8 cellular contexts compared by ENCODE assay signal in genomic region chr5:87121315-87122170, GRCh38.
DNase-seq lines count a peak whose midpoint lies in the region; ATAC-seq and TF ChIP-seq lines count a peak whose summit lies in the region.

No MANE protein-coding gene starts in this region.

- no peak for TF ChIP-seq CTCF in breast epithelium (IDR thresholded peaks at IDR 0.05)
- no peak for TF ChIP-seq CTCF in mucosa of descending colon (IDR thresholded peaks at IDR 0.05)

- DNase-seq in Ammon's horn (ENCODE audit: low spot score) (peak; percentile 62), SKM-1 (lab: John Stamatoyannopoulos, UW; ENCODE audit: unreplicated experiment) (peak; percentile 39), breast epithelium (ENCODE audit: low spot score in 2 of 2) (peak in 1 of 2 donors; percentile 41), mucosa of descending colon (peak in 1 of 3 donors; percentile 14), SHP77 treated with DMSO at 0.1 percent for 48 hours (lab: John Stamatoyannopoulos, UW) (no peak), COLO668 (lab: John Stamatoyannopoulos, UW; ENCODE audit: unreplicated experiment) (no peak)

- H3K36me3 ChIP-seq in breast epithelium = no peaks in the 10 kb centered on the region
- no peaks in the 10 kb centered on the region for H3K36me3 ChIP-seq in mucosa of descending colon (ENCODE audit: low read depth)

- peak overlapping the region; percentile 23 to 72 for H3K27ac ChIP-seq in breast epithelium

- peaks cover 0 to 6% of the 10 kb centered on the region in 2 donors for H3K4me1 ChIP-seq in breast epithelium
- no peaks in the 10 kb centered on the region for H3K4me1 ChIP-seq in mucosa of descending colon (ENCODE audit: low read depth)

- H3K9me3 ChIP-seq in breast epithelium (no peaks in the 10 kb centered on the region), mucosa of descending colon (no peaks in the 10 kb centered on the region)

- no peak for TF ChIP-seq POLR2A in breast epithelium (IDR thresholded peaks at IDR 0.05)

- H3K27me3 ChIP-seq in breast epithelium = no peaks in the 10 kb centered on the region

- ATAC-seq in GM19324 (IDR thresholded peaks at IDR 0.05; ENCODE audit: low FRiP score, unreplicated experiment) (peak; percentile 87), HG03342 (IDR thresholded peaks at IDR 0.05; ENCODE audit: unreplicated experiment) (peak; percentile 75), mucosa of descending colon (peak; percentile 81)

- intact Hi-C loops in breast epithelium (cut with DNase I; ENCODE audit: low total_unique reads) (no loop called here), mucosa of descending colon (cut with DNase I, micrococcal nuclease) (no loop called here)

- H3K4me3 ChIP-seq in breast epithelium (no peak overlapping the region), mucosa of descending colon (no peak overlapping the region)

Comparison
In these comparisons a context has a peak if more than half of its experiments do, and no peak if none do; other contexts are left out.
1. DNase-seq: peak in Ammon's horn (single experiment) and SKM-1 (single experiment); none in SHP77 treated with DMSO at 0.1 percent for 48 hours (single experiment) and COLO668 (single experiment).
2. Peak in every context shown above with its lines, with median percentiles within 50 percentile points of each other: ATAC-seq.